1 cellular context compared by ENCODE assay signal in genomic region chr17:75722542-75723095, GRCh38.
TF ChIP-seq lines count a peak whose summit lies in the region.

No MANE protein-coding gene starts in this region.

TF ChIP-seq in endothelial cell of umbilical vein, 7 proteins besides CTCF, POLR2A, EP300 and RAD21:
- TF ChIP-seq JUN (IDR thresholded peaks at IDR 0.05; ENCODE audit: borderline replicate concordance, insufficient read depth, insufficient read length, low read depth): no peak
- no peak for TF ChIP-seq MYC (IDR thresholded peaks at IDR 0.05; ENCODE audit: low read depth, low read length)
- TF ChIP-seq, protein P1, sequence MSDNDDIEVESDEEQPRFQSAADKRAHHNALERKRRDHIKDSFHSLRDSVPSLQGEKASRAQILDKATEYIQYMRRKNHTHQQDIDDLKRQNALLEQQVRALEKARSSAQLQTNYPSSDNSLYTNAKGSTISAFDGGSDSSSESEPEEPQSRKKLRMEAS (IDR thresholded peaks at IDR 0.05; ENCODE audit: insufficient read depth, insufficient read length): no peak
- no peak for TF ChIP-seq EZH2 (IDR thresholded peaks at IDR 0.05; ENCODE audit: borderline replicate concordance, low read depth, low read length, severe bottlenecking)
TF ChIP-seq in endothelial cell of umbilical vein: peak in this region for 0.
